ENCODE assay signal across 8 cellular contexts in the genomic region with DNA sequence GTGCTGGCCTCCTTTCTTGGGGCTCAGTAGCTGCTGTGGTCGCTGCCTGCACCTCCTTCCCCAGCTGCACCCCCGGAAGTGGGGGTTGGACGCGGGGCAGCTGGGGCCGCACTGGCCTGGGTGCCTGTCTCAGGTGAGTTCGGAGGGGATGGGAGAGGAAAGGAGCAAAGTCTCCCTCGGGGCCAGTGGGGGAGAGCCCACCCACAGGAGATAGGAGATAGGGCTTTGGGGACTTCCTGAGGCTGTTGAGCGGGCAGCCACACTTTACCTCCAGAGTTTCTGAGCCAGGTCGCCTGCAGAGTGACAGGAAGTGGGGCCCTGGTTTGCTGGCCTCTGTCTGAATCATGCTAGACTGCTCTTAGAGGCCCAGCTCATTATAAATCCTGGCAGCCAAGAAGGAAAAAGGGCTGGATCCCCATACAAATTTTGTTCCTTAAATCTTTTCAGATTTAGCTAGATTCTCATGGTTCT. TPM values are rescaled to one million over a fixed set of nuclear protein-coding genes. Genes with fewer than 3 reads are reported as not detected.
DNase-seq lines count a peak whose midpoint lies in the region; ATAC-seq, FAIRE-seq and TF ChIP-seq lines count a peak whose summit lies in the region.

No MANE protein-coding gene starts in this region.

- H3K4me3 ChIP-seq in Karpas-422 (ENCODE audit: low read length): peak overlapping the region; percentile 44

- CTCF ChIA-PET in MCF 10A (lab: Yijun Ruan, JAX): interaction anchor here (1.9 kb wide), 1 partner anchor 9 kb away, joined by 7 read pairs; no protein-coding TSS in a partner anchor

- peak overlapping the region; percentile 65 for H3K9ac ChIP-seq in Karpas-422 (ENCODE audit: low read length)

- peaks cover 98% of the 10 kb centered on the region for H3K79me2 ChIP-seq in Karpas-422 (ENCODE audit: low read length)

- TF ChIP-seq POLR2A in GM12892 (IDR thresholded peaks at IDR 0.05; ENCODE audit: low read depth, low read length): peak; percentile 73

- 0 out of 2 replicates have a peak overlapping the region, but pooled peaks have one; percentile 10 for H2AFZ ChIP-seq in Karpas-422 (ENCODE audit: low read length)

- ATAC-seq in GM21723 (IDR thresholded peaks at IDR 0.05; ENCODE audit: unreplicated experiment): peak; percentile 65
- ATAC-seq in activated T-helper 17 cell treated with anti-CD3 and anti-CD28 coated beads, Interleukin-2, amount 50 U/mL, for 72 hours (replicated peaks): peak; percentile 93

- H4K20me1 ChIP-seq in Karpas-422 (ENCODE audit: insufficient read depth, low read depth, low read length): no peaks in the 10 kb centered on the region

- peak overlapping the region; percentile 95 for H3K4me3 Mint-ChIP-seq in activated T-helper 17 cell treated with anti-CD3 and anti-CD28 coated beads, Interleukin-2, amount 50 U/mL, for 72 hours
- H3K4me3 Mint-ChIP-seq in MCF 10A (ENCODE audit: unreplicated experiment): no peak overlapping the region

- intact Hi-C loops in posterior vena cava (cut with DNase I): no loop called here
- intact Hi-C loops in MCF 10A (cut with micrococcal nuclease): no loop called here

- POLR2A ChIA-PET in MCF 10A (lab: Yijun Ruan, JAX): interaction anchor here (2.4 kb wide), 1 partner anchor 10 kb away, joined by 12 read pairs; no protein-coding TSS in a partner anchor

- H3K9me2 ChIP-seq in Karpas-422 (replicated peaks; ENCODE audit: insufficient read depth, low read length): no peaks in the 10 kb centered on the region

- FAIRE-seq in GM12892 (lab: Jason Lieb, UNC): peak; percentile 98

- H3K27me3 Mint-ChIP-seq in activated T-helper 17 cell treated with anti-CD3 and anti-CD28 coated beads, Interleukin-2, amount 50 U/mL, for 72 hours: no peaks in the 10 kb centered on the region
- no peaks in the 10 kb centered on the region for H3K27me3 Mint-ChIP-seq in MCF 10A (ENCODE audit: insufficient read depth, unreplicated experiment)

- H3K27ac Mint-ChIP-seq in activated T-helper 17 cell treated with anti-CD3 and anti-CD28 coated beads, Interleukin-2, amount 50 U/mL, for 72 hours: peak overlapping the region; percentile 93
- H3K27ac Mint-ChIP-seq in MCF 10A (ENCODE audit: low read depth, unreplicated experiment): no peak overlapping the region

- H3K36me3 ChIP-seq in Karpas-422 (ENCODE audit: insufficient read depth, low read length): no peaks in the 10 kb centered on the region; the same call in 1 of the 2 replicates

- peaks cover 66% of the 10 kb centered on the region for H3K4me1 ChIP-seq in Karpas-422 (ENCODE audit: low read length)

- H3K9me3 Mint-ChIP-seq in activated T-helper 17 cell treated with anti-CD3 and anti-CD28 coated beads, Interleukin-2, amount 50 U/mL, for 72 hours: no peaks in the 10 kb centered on the region
- H3K9me3 Mint-ChIP-seq in MCF 10A (ENCODE audit: unreplicated experiment): no peaks in the 10 kb centered on the region

- no peak for TF ChIP-seq CTCF in MCF 10A (IDR thresholded peaks at IDR 0.05; ENCODE audit: unreplicated experiment)

- DNase-seq in GM12892 (ENCODE audit: insufficient read length): no peak
- peak; percentile 82 for DNase-seq in Karpas-422
- DNase-seq in posterior vena cava (ENCODE audit: low spot score): peak; percentile 48
- no peak for DNase-seq in NCI-H2107 (lab: John Stamatoyannopoulos, UW)
- DNase-seq in HCEC 1CT: no peak
- no peak for DNase-seq in MCF 10A (ENCODE audit: unreplicated experiment)

- H3K4me1 Mint-ChIP-seq in activated T-helper 17 cell treated with anti-CD3 and anti-CD28 coated beads, Interleukin-2, amount 50 U/mL, for 72 hours: peaks cover 73% of the 10 kb centered on the region
- H3K4me1 Mint-ChIP-seq in MCF 10A (ENCODE audit: insufficient read depth, unreplicated experiment): peaks cover 41% of the 10 kb centered on the region

- no peaks in the 10 kb centered on the region for H3K27me3 ChIP-seq in Karpas-422 (ENCODE audit: low read length)

- no TSS peak for BruUV-seq in MCF 10A (replicated peaks; lab: Mats Ljungman, UMichigan)

- peak overlapping the region; percentile 91 for H3K27ac ChIP-seq in Karpas-422 (ENCODE audit: low read length)

- H3K4me2 ChIP-seq in Karpas-422 (ENCODE audit: low read depth, low read length, poor library complexity, severe bottlenecking): peak overlapping the region; percentile 96

- H3K9me3 ChIP-seq in Karpas-422 (ENCODE audit: low read length): no peaks in the 10 kb centered on the region

- peaks cover 83% of the 10 kb centered on the region for H3K36me3 Mint-ChIP-seq in activated T-helper 17 cell treated with anti-CD3 and anti-CD28 coated beads, Interleukin-2, amount 50 U/mL, for 72 hours (ENCODE audit: low read depth)
- no peaks in the 10 kb centered on the region for H3K36me3 Mint-ChIP-seq in MCF 10A (ENCODE audit: insufficient read depth, unreplicated experiment)

RNA-seq across cellular contexts. Expression of gene MBP, which starts 8.1 kb away (rescaled TPM):
- 26.6 TPM for polyA plus RNA-seq in GM12892 (2012; ENCODE audit: missing spikeins)
- 58.3 and 67.8 TPM in 2 replicates for total RNA-seq in Karpas-422 (2014; rRNA removed; shearing (Covaris generic); ENCODE audit: low replicate concordance)
- total RNA-seq in activated T-helper 17 cell treated with anti-CD3 and anti-CD28 coated beads, Interleukin-2, amount 50 U/mL, for 72 hours: 10 to 100 TPM; 55.7 to 66.5 TPM
- 10 to 100 TPM; 41.6 to 42.1 TPM for total RNA-seq in posterior vena cava
- 31.6 and 31.7 TPM in 2 replicates for total RNA-seq in MCF 10A (2022)

Comparison
In these comparisons a context has a peak if more than half of its experiments do, and no peak if none do; other contexts are left out.
1. DNase-seq: peak in Karpas-422 (single experiment) and posterior vena cava (single experiment); none in GM12892 (single experiment), NCI-H2107 (single experiment), HCEC 1CT (single experiment) and MCF 10A (single experiment).